1 cellular context compared by ENCODE assay signal in the genomic region with DNA sequence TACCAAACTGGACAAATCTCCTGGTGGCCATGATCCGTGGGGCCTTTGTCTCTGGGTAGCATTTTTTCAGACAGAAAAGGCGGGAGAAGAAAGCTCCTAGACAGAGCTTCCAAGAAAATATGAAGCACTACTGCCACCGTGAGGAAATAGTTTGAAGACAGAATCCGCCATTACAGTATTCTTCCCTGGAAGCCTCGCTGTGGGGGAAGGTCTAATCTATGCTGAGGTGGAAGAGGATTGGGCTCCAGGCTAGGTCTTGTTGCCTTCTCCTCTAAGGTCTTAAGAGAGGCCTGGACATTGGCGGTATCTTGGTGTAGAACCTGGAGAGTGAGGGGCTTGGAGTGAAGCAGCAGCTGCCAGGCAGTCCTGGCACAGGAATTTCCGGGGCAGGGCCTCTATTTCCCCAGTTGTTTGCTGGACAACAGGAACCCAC.
TF ChIP-seq lines count a peak whose summit lies in the region.

No MANE protein-coding gene starts in this region.

TF ChIP-seq in WTC11, 78 proteins besides CTCF, POLR2A, EP300 and RAD21 (continued from another document):
- no peak for TF ChIP-seq IRF1 (CRISPR knock-in tag; IDR thresholded peaks at IDR 0.05)
